ENCODE assay signal across 13 cellular contexts in genomic region chr9:76585487-76586459, GRCh38.
DNase-seq lines count a peak whose midpoint lies in the region; FAIRE-seq and TF ChIP-seq lines count a peak whose summit lies in the region.
"Had no signal": no experiment of that assay in that cellular context is flagged by ENCODE, and none has a peak within 500 bp of the region (broad histone marks: within the 10 kb centered on the region; RNA-seq: fewer than 3 reads in every experiment).

No MANE protein-coding gene starts in this region.

- no peak for TF ChIP-seq POLR2A in testis (IDR thresholded peaks at IDR 0.05)

- H3K4me1 ChIP-seq in endodermal cell (ENCODE audit: control insufficient read depth, insufficient read depth, low read length) = peaks cover 18% of the 10 kb centered on the region
- peaks cover 8% of the 10 kb centered on the region for H3K4me1 ChIP-seq in testis
- H3K4me1 ChIP-seq: esophagus squamous epithelium had no signal

- H3K27ac ChIP-seq in endodermal cell (ENCODE audit: low read depth, low read length) (no peak overlapping the region), testis (no peak overlapping the region)

- no peaks in the 10 kb centered on the region for H3K27me3 Mint-ChIP-seq in endodermal cell (ENCODE audit: insufficient read depth)
- H3K27me3 Mint-ChIP-seq: activated CD4-positive, alpha-beta T cell treated with anti-CD3 and anti-CD28 coated beads, Interleukin-2, amount 10 ng/mL, durations not matched to agents 7 days and 5 days had no signal

- TF ChIP-seq CTCF in endodermal cell (conservative IDR thresholded peaks at IDR 0.05) = no peak
- TF ChIP-seq CTCF in D721Med (IDR thresholded peaks at IDR 0.05; ENCODE audit: insufficient read depth, missing control alignments) = no peak
- no peak for TF ChIP-seq CTCF in testis (IDR thresholded peaks at IDR 0.05)

- no peak overlapping the region for H3K27ac Mint-ChIP-seq in endodermal cell
- H3K27ac Mint-ChIP-seq: activated CD4-positive, alpha-beta T cell treated with anti-CD3 and anti-CD28 coated beads, Interleukin-2, amount 10 ng/mL, durations not matched to agents 7 days and 5 days had no signal

- no peak overlapping the region for H3K4me3 Mint-ChIP-seq in endodermal cell
- H3K4me3 Mint-ChIP-seq: activated CD4-positive, alpha-beta T cell treated with anti-CD3 and anti-CD28 coated beads, Interleukin-2, amount 10 ng/mL, durations not matched to agents 7 days and 5 days; nephron progenitor cell; stimulated activated naive CD8-positive, alpha-beta T cell treated with anti-CD3 and anti-CD28 coated beads, Interleukin-15, amount 100 ng/mL, for 72 hours had no signal

- peaks cover 17% of the 10 kb centered on the region for H3K4me1 Mint-ChIP-seq in endodermal cell
- H3K4me1 Mint-ChIP-seq: activated CD4-positive, alpha-beta T cell treated with anti-CD3 and anti-CD28 coated beads, Interleukin-2, amount 10 ng/mL, durations not matched to agents 7 days and 5 days; stimulated activated naive CD8-positive, alpha-beta T cell treated with anti-CD3 and anti-CD28 coated beads, Interleukin-15, amount 100 ng/mL, for 72 hours had no signal

- H3K9ac ChIP-seq in endodermal cell (ENCODE audit: extremely low read depth, low read length, poor library complexity, severe bottlenecking) = peak overlapping the region; percentile 40

- H3K9me3 ChIP-seq in endodermal cell (ENCODE audit: control insufficient read depth, low read length) (no peaks in the 10 kb centered on the region), testis (no peaks in the 10 kb centered on the region)
- H3K9me3 ChIP-seq: esophagus squamous epithelium had no signal

- no peaks in the 10 kb centered on the region for H3K36me3 Mint-ChIP-seq in endodermal cell (ENCODE audit: low read depth)

- H3K36me3 ChIP-seq in endodermal cell (ENCODE audit: control insufficient read depth, insufficient read depth, low read length) (no peaks in the 10 kb centered on the region), testis (ENCODE audit: low read depth, missing control alignments) (no peaks in the 10 kb centered on the region)
- H3K36me3 ChIP-seq: esophagus squamous epithelium had no signal

- H3K9me3 Mint-ChIP-seq in endodermal cell = no peaks in the 10 kb centered on the region
- H3K9me3 Mint-ChIP-seq: activated CD4-positive, alpha-beta T cell treated with anti-CD3 and anti-CD28 coated beads, Interleukin-2, amount 10 ng/mL, durations not matched to agents 7 days and 5 days; nephron progenitor cell; stimulated activated naive CD8-positive, alpha-beta T cell treated with anti-CD3 and anti-CD28 coated beads, Interleukin-15, amount 100 ng/mL, for 72 hours had no signal

- peak overlapping the region; percentile 67 for H3K4me3 ChIP-seq in endodermal cell (ENCODE audit: low read length)
- no peak overlapping the region for H3K4me3 ChIP-seq in testis
- H3K4me3 ChIP-seq: esophagus squamous epithelium had no signal

- H3K27me3 ChIP-seq in endodermal cell (ENCODE audit: control insufficient read depth, insufficient read depth, low read length, poor library complexity, severe bottlenecking) (no peaks in the 10 kb centered on the region), testis (no peaks in the 10 kb centered on the region)
- H3K27me3 ChIP-seq: esophagus squamous epithelium had no signal

- no peak for FAIRE-seq in D721Med (lab: Jason Lieb, UNC)
- FAIRE-seq: H54 had no signal

- WGBS in endodermal cell (ENCODE audit: insufficient coverage in 1 of 2, insufficient read length in 1 of 2), 2 experiments = 82 to 86% methylated on average over 6 to 7 of the region's 7 CpGs
- 78 to 82% methylated on average over 7 of the region's 7 CpGs for WGBS in testis, 2 donors

- peak; percentile 65 for DNase-seq in NCI-H1092 treated with DMSO at 0.1 percent for 48 hours (lab: John Stamatoyannopoulos, UW)
- no peak for DNase-seq in NCI-H1092 (lab: John Stamatoyannopoulos, UW)
- DNase-seq in NCI-H2196 treated with DMSO at 0.1 percent for 48 hours (lab: John Stamatoyannopoulos, UW; ENCODE audit: unreplicated experiment) = peak; percentile 52
- no peak for DNase-seq in endodermal cell
- DNase-seq in superior temporal gyrus (ENCODE audit: extremely low spot score) = peak; percentile 32
- no peak for DNase-seq in D721Med (ENCODE audit: insufficient read length, low spot score)
- no peak for DNase-seq in testis
- DNase-seq in activated CD8-positive, alpha-beta memory T cell treated with anti-CD3 and anti-CD28 coated beads, Interleukin-2, amount 50 U/mL, for 48 hours = no peak
- DNase-seq: activated CD4-positive, alpha-beta T cell treated with anti-CD3 and anti-CD28 coated beads, Interleukin-2, amount 10 ng/mL, durations not matched to agents 7 days and 5 days; esophagus squamous epithelium; nephron progenitor cell; stimulated activated naive CD8-positive, alpha-beta T cell treated with anti-CD3 and anti-CD28 coated beads, Interleukin-15, amount 100 ng/mL, for 72 hours had no signal

- intact Hi-C loops in testis (cut with DNase I; ENCODE audit: low total_unique reads) = no loop called here

Comparison
In these comparisons a context has a peak if more than half of its experiments do, and no peak if none do; other contexts are left out.
1. DNase-seq: peak in NCI-H1092 treated with DMSO at 0.1 percent for 48 hours (single experiment), NCI-H2196 treated with DMSO at 0.1 percent for 48 hours (single experiment) and superior temporal gyrus (single experiment); none in NCI-H1092 (single experiment), endodermal cell (single experiment), D721Med (single experiment), testis (single experiment) and activated CD8-positive, alpha-beta memory T cell treated with anti-CD3 and anti-CD28 coated beads, Interleukin-2, amount 50 U/mL, for 48 hours (single experiment).